ENCODE assay signal across 7 cellular contexts in the genomic region with DNA sequence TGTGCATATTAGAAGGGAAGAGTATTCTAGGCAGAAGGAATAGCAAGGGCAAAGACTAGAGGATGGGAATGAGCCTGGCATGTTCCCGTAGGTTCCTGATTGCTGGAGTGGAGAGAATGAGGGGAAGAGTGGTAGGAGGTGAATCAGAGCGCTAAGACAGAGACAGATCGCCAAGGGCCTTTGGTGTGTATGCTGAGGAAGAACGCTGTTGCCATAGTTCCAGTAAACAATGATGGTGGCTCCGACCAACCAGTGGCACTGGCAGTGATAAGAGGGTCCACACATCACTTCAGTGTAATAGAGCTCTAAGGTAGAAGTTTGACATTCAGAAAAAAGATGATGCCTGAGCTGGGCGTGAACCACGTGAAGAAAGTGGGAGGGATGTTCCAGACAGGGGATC. TPM values are rescaled to one million over a fixed set of nuclear protein-coding genes. Genes with fewer than 3 reads are reported as not detected.
A peak's percentile ranks its signal among the peaks of the same experiment; 100 is the strongest.
DNase-seq lines count a peak whose midpoint lies in the region; ATAC-seq and TF ChIP-seq lines count a peak whose summit lies in the region.
"Had no signal": no experiment of that assay in that cellular context is flagged by ENCODE, and none has a peak within 500 bp of the region (broad histone marks: within the 10 kb centered on the region; RNA-seq: fewer than 3 reads in every experiment).

No MANE protein-coding gene starts in this region.

- H3K36me3 ChIP-seq in A673 (ENCODE audit: insufficient read depth, low read length, poor library complexity, severe bottlenecking) (no peaks in the 10 kb centered on the region), OCI-LY3 (replicated peaks; ENCODE audit: low read depth, low read length) (peaks cover 4% of the 10 kb centered on the region), iPS-18a (ENCODE audit: control insufficient read depth, low read depth, low read length) (no peaks in the 10 kb centered on the region)

- no peak for ATAC-seq in HG03354 (IDR thresholded peaks at IDR 0.05; ENCODE audit: poor library complexity, severe bottlenecking, unreplicated experiment)

- H3K27me3 ChIP-seq in A673 (replicated peaks; ENCODE audit: insufficient read depth, low read depth, low read length, poor library complexity) (no peaks in the 10 kb centered on the region), OCI-LY3 (ENCODE audit: low read depth, low read length) (no peaks in the 10 kb centered on the region), iPS-18a (ENCODE audit: control insufficient read depth, insufficient read depth, low read length) (no peaks in the 10 kb centered on the region)

- intact Hi-C loops in A673 (cut with micrococcal nuclease; ENCODE audit: unreplicated experiment) = no loop called here

- CTCF ChIA-PET in A673 (lab: Charles Lee) = no interaction called here

- H3K4me1 ChIP-seq in A673 (ENCODE audit: insufficient read depth, low read length, poor library complexity, severe bottlenecking) = no peaks in the 10 kb centered on the region
- peaks cover 12% of the 10 kb centered on the region for H3K4me1 ChIP-seq in OCI-LY3 (ENCODE audit: low read length)
- H3K4me1 ChIP-seq in iPS-18a (ENCODE audit: control insufficient read depth, low read depth, low read length) = no peaks in the 10 kb centered on the region

- peaks cover 17% of the 10 kb centered on the region for H3K79me2 ChIP-seq in OCI-LY3 (ENCODE audit: low read length)

- H2AFZ ChIP-seq in OCI-LY3 (ENCODE audit: low read depth, low read length) = no peak overlapping the region

- peak overlapping the region; percentile 92 for H3K4me2 ChIP-seq in OCI-LY3 (ENCODE audit: low read length)

- DNase-seq in A673 (ENCODE audit: low spot score) (no peak), SIG-M5 treated with dmso at 0.1 percent for 504 hours (lab: John Stamatoyannopoulos, UW; ENCODE audit: unreplicated experiment) (no peak), occipital lobe (lab: John Stamatoyannopoulos, UW) (no peak)
- DNase-seq: NCI-H69 had no signal

- H4K20me1 ChIP-seq in OCI-LY3 (ENCODE audit: insufficient read depth, low read length) = peaks cover 8% of the 10 kb centered on the region; the same call in 1 of the 2 replicates

- H3K9me3 ChIP-seq in A673 (ENCODE audit: low read depth, low read length, poor library complexity, severe bottlenecking) (no peaks in the 10 kb centered on the region), OCI-LY3 (ENCODE audit: insufficient read depth, low read length) (no peaks in the 10 kb centered on the region), iPS-18a (ENCODE audit: control insufficient read depth, low read depth, low read length) (peaks cover 8% of the 10 kb centered on the region)

- no peak overlapping the region for H3K27ac ChIP-seq in A673 (ENCODE audit: low read depth, low read length, poor library complexity, severe bottlenecking)
- no peak overlapping the region for H3K27ac ChIP-seq in OCI-LY3 (ENCODE audit: low read length)
- no peak overlapping the region for H3K27ac ChIP-seq in iPS-18a (ENCODE audit: low read length)

- no peak for TF ChIP-seq CTCF in A673 (conservative IDR thresholded peaks at IDR 0.05; ENCODE audit: low read depth, low read length)
- TF ChIP-seq CTCF in OCI-LY3 (IDR thresholded peaks at IDR 0.05; ENCODE audit: low read depth, low read length) = no peak

- POLR2A ChIA-PET in A673 (lab: Charles Lee; ENCODE audit: low non-redundant PET) = interaction anchor here (0.5 kb wide), 1 partner anchor 26 kb away, joined by 3 read pairs; no protein-coding TSS in a partner anchor

- peak overlapping the region; percentile 95 for H3K9ac ChIP-seq in OCI-LY3 (ENCODE audit: low read length)
- H3K9ac ChIP-seq in iPS-18a (ENCODE audit: low read length) = no peak overlapping the region

- peak overlapping the region; percentile 71 for H3K4me3 ChIP-seq in A673 (ENCODE audit: low read depth, low read length, poor library complexity, severe bottlenecking)
- peak overlapping the region; percentile 99 for H3K4me3 ChIP-seq in OCI-LY3 (ENCODE audit: low read length)
- H3K4me3 ChIP-seq in iPS-18a (ENCODE audit: low read length) = peak overlapping the region; percentile 67

- TSS peak; percentile 42 for BruUV-seq in A673 (replicated peaks; lab: Mats Ljungman, UMichigan)

RNA-seq across cellular contexts. Expression of a gene that starts 1.0 kb away (rescaled TPM):
- total RNA-seq in A673 (2021) = 10.8 and 15.0 TPM in 2 replicates
- 6.2 TPM for total RNA-seq in occipital lobe

RNA-seq across cellular contexts. Expression of a gene that starts 18.9 kb away (rescaled TPM):
- 152 and 155 TPM in 2 replicates for total RNA-seq in A673 (2021)
- total RNA-seq in occipital lobe = 43.5 TPM

RNA-seq across cellular contexts. Expression of a gene that starts 31.7 kb away (rescaled TPM):
- total RNA-seq in A673 (2021) = 10.3 and 11.9 TPM in 2 replicates
- total RNA-seq in occipital lobe = 5.5 TPM

RNA-seq across cellular contexts. Expression of a gene that starts 33.8 kb away (rescaled TPM):
- total RNA-seq in A673 (2021) (259 and 260 TPM in 2 replicates), occipital lobe (172 TPM)

RNA-seq across cellular contexts. Expression of a gene that starts 56.8 kb away (rescaled TPM):
- total RNA-seq in A673 (2021) (48.1 and 58.7 TPM in 2 replicates), occipital lobe (80.0 TPM)
